In the genomic region with DNA sequence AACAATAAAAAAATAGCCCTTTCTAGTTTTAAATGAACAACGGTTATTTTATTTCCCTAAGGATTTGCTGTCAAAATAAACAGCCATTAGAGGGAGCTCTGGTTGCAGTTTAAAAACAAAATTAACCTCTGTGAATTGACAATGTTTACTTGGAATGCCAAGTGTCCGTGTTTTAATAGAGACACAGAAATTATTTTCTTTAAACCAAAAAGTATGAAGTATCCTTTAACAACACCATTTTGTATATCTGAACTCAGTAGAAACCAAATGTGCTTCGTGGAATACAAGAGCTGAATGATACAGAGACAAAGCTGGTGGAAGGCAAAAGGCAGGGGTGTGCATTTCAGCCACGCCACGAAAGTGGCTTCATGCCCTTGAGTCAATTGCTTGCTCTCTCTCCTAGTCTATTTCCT, we compare ENCODE assay signal across 9 cellular contexts.
DNase-seq lines count a peak whose midpoint lies in the region; ATAC-seq and TF ChIP-seq lines count a peak whose summit lies in the region.
"Had no signal": no experiment of that assay in that cellular context is flagged by ENCODE, and none has a peak within 500 bp of the region (broad histone marks: within the 10 kb centered on the region; RNA-seq: fewer than 3 reads in every experiment).

No MANE protein-coding gene starts in this region.

- no peak overlapping the region for H3K9ac ChIP-seq in SK-N-SH

- TF ChIP-seq CTCF in A673 (conservative IDR thresholded peaks at IDR 0.05; ENCODE audit: low read depth, low read length) (peak; percentile 51), GM23338 (conservative IDR thresholded peaks at IDR 0.05; ENCODE audit: low read depth in 2 of 2) (peak; percentile 61 to 96), SK-N-SH (IDR thresholded peaks at IDR 0.05) (peak; percentile 71), hepatocyte (IDR thresholded peaks at IDR 0.05; ENCODE audit: poor library complexity) (peak; percentile 81)

- TF ChIP-seq EP300 in SK-N-SH (IDR thresholded peaks at IDR 0.05; ENCODE audit: borderline replicate concordance in 1 of 2, low read depth in 1 of 2, low read length in 1 of 2), result no peak

- H3K27ac Mint-ChIP-seq in GM23338 (no peak overlapping the region), T-helper 17 cell (no peak overlapping the region)
- H3K27ac Mint-ChIP-seq in activated CD4-positive, alpha-beta T cell treated with anti-CD3 and anti-CD28 coated beads, Interleukin-2, amount 10 ng/mL, durations not matched to agents 7 days and 5 days, result no peak overlapping the region
- H3K27ac Mint-ChIP-seq: stimulated activated naive CD8-positive, alpha-beta T cell treated with anti-CD3 and anti-CD28 coated beads, Interleukin-15, Interleukin-2, amounts not matched to agents 100 ng/mL and 50 ng/mL, for 24 hours had no signal

- POLR2A ChIA-PET in A673 (lab: Charles Lee; ENCODE audit: low non-redundant PET), result no interaction called here
- POLR2A ChIA-PET in SK-N-SH (lab: Yijun Ruan, JAX), result no interaction called here
- POLR2A ChIA-PET in activated CD4-positive, alpha-beta T cell treated with anti-CD3 and anti-CD28 coated beads, Interleukin-2, amount 10 ng/mL, durations not matched to agents 7 days and 5 days (lab: Charles Lee), result no interaction called here

- H3K79me2 ChIP-seq in GM23338 (replicated peaks; ENCODE audit: insufficient read depth) (no peaks in the 10 kb centered on the region), SK-N-SH (ENCODE audit: insufficient read depth) (no peaks in the 10 kb centered on the region), hepatocyte (no peaks in the 10 kb centered on the region)

- peak; percentile 31; the same call in 1 of the 3 replicates for ATAC-seq in GM23338
- ATAC-seq in T-helper 17 cell, result no peak

- peak; percentile 71 for TF ChIP-seq RAD21 in SK-N-SH (IDR thresholded peaks at IDR 0.05; ENCODE audit: low read length)

- H2AFZ ChIP-seq in GM23338 (no peak overlapping the region), SK-N-SH (ENCODE audit: low read depth) (no peak overlapping the region), hepatocyte (peak overlapping the region; percentile 5)

- DNase-seq in A673 (ENCODE audit: low spot score), result peak; percentile 19
- peak; percentile 68 for DNase-seq in GM23338 (ENCODE audit: low spot score)
- DNase-seq in SK-N-SH, result peak; percentile 6
- DNase-seq in hepatocyte (ENCODE audit: low spot score), result peak; percentile 24
- no peak for DNase-seq in T1000 (lab: John Stamatoyannopoulos, UW)
- DNase-seq in COLO668 (lab: John Stamatoyannopoulos, UW; ENCODE audit: unreplicated experiment), result no peak
- no peak for DNase-seq in T-helper 17 cell
- DNase-seq in activated CD4-positive, alpha-beta T cell treated with anti-CD3 and anti-CD28 coated beads, Interleukin-2, amount 10 ng/mL, durations not matched to agents 7 days and 5 days, result no peak

- H3K4me1 ChIP-seq in A673 (ENCODE audit: insufficient read depth, low read length, poor library complexity, severe bottlenecking) (no peaks in the 10 kb centered on the region), GM23338 (ENCODE audit: insufficient read depth) (peaks cover 14% of the 10 kb centered on the region), SK-N-SH (ENCODE audit: control insufficient read depth in 1 of 2, insufficient read depth in 2 of 2, low read depth in 1 of 2, low read length in 1 of 2) (no peaks in the 10 kb centered on the region; a peak in 1 of 4 replicates), hepatocyte (ENCODE audit: insufficient read depth) (no peaks in the 10 kb centered on the region)

- no peaks in the 10 kb centered on the region for H3F3A ChIP-seq in GM23338 (replicated peaks; ENCODE audit: low read depth)
- no peaks in the 10 kb centered on the region for H3F3A ChIP-seq in SK-N-SH (replicated peaks; ENCODE audit: insufficient read depth)

- H3K4me3 Mint-ChIP-seq in GM23338 (no peak overlapping the region), T-helper 17 cell (no peak overlapping the region)
- no peak overlapping the region for H3K4me3 Mint-ChIP-seq in activated CD4-positive, alpha-beta T cell treated with anti-CD3 and anti-CD28 coated beads, Interleukin-2, amount 10 ng/mL, durations not matched to agents 7 days and 5 days
- H3K4me3 Mint-ChIP-seq: stimulated activated naive CD8-positive, alpha-beta T cell treated with anti-CD3 and anti-CD28 coated beads, Interleukin-15, Interleukin-2, amounts not matched to agents 100 ng/mL and 50 ng/mL, for 24 hours had no signal

- H3K9me3 Mint-ChIP-seq in GM23338, result no peaks in the 10 kb centered on the region; the same call in 2 of the 3 replicates
- no peaks in the 10 kb centered on the region for H3K9me3 Mint-ChIP-seq in activated CD4-positive, alpha-beta T cell treated with anti-CD3 and anti-CD28 coated beads, Interleukin-2, amount 10 ng/mL, durations not matched to agents 7 days and 5 days
- H3K9me3 Mint-ChIP-seq: stimulated activated naive CD8-positive, alpha-beta T cell treated with anti-CD3 and anti-CD28 coated beads, Interleukin-15, Interleukin-2, amounts not matched to agents 100 ng/mL and 50 ng/mL, for 24 hours had no signal

- no peaks in the 10 kb centered on the region for H3K27me3 ChIP-seq in A673 (replicated peaks; ENCODE audit: insufficient read depth, low read depth, low read length, poor library complexity)
- no peaks in the 10 kb centered on the region for H3K27me3 ChIP-seq in GM23338 (ENCODE audit: insufficient read depth)
- no peaks in the 10 kb centered on the region for H3K27me3 ChIP-seq in SK-N-SH (ENCODE audit: insufficient read depth)
- no peaks in the 10 kb centered on the region for H3K27me3 ChIP-seq in hepatocyte

- no peak overlapping the region for H3K4me3 ChIP-seq in A673 (ENCODE audit: low read depth, low read length, poor library complexity, severe bottlenecking)
- H3K4me3 ChIP-seq in GM23338, result no peak overlapping the region
- H3K4me3 ChIP-seq in SK-N-SH (ENCODE audit: low read depth in 2 of 2, low read length in 1 of 2), result peak overlapping the region in 1 of 2 experiments; percentile 16; a peak in 1 of 4 replicates
- H3K4me3 ChIP-seq in hepatocyte, result no peak overlapping the region

- peaks cover 2% of the 10 kb centered on the region for H3K27me3 Mint-ChIP-seq in GM23338 (ENCODE audit: insufficient read depth, low read depth, poor library complexity)
- peaks cover 15% of the 10 kb centered on the region for H3K27me3 Mint-ChIP-seq in T-helper 17 cell
- peaks cover 7% of the 10 kb centered on the region for H3K27me3 Mint-ChIP-seq in activated CD4-positive, alpha-beta T cell treated with anti-CD3 and anti-CD28 coated beads, Interleukin-2, amount 10 ng/mL, durations not matched to agents 7 days and 5 days

- CTCF ChIA-PET in A673 (lab: Charles Lee) (no interaction called here), SK-N-SH (lab: Yijun Ruan, JAX) (interaction anchor here (0.6 to 5.6 kb wide), 25 partner anchors 9 to 754 kb away, joined by 3 to 49 read pairs (median 3); no protein-coding TSS in a partner anchor)
- CTCF ChIA-PET in activated CD4-positive, alpha-beta T cell treated with anti-CD3 and anti-CD28 coated beads, Interleukin-2, amount 10 ng/mL, durations not matched to agents 7 days and 5 days (lab: Charles Lee), result no interaction called here

- H3K9me2 ChIP-seq in GM23338 (ENCODE audit: insufficient read depth), result no peaks in the 10 kb centered on the region
- H3K9me2 ChIP-seq in SK-N-SH, result no peaks in the 10 kb centered on the region
- H3K9me2 ChIP-seq in hepatocyte (replicated peaks; ENCODE audit: insufficient read depth), result no peaks in the 10 kb centered on the region

- WGBS in SK-N-SH (ENCODE audit: low lambda C conversion rate), result 39% methylated on average over 5 of the region's 5 CpGs
- 40% methylated on average over 5 of the region's 5 CpGs for WGBS in hepatocyte (ENCODE audit: low lambda C conversion rate, missing lambda C conversion rate)

- H3K4me2 ChIP-seq in GM23338 (no peak overlapping the region), SK-N-SH (no peak overlapping the region), hepatocyte (peak overlapping the region; percentile 62)

- no peaks in the 10 kb centered on the region for H4K20me1 ChIP-seq in GM23338 (replicated peaks; ENCODE audit: insufficient read depth)
- H4K20me1 ChIP-seq in SK-N-SH (ENCODE audit: insufficient read depth), result no peaks in the 10 kb centered on the region
- H4K20me1 ChIP-seq in hepatocyte (ENCODE audit: insufficient read depth, poor library complexity, severe bottlenecking), result no peaks in the 10 kb centered on the region

- H3K4me1 Mint-ChIP-seq in GM23338 (peaks cover 15% of the 10 kb centered on the region), T-helper 17 cell (peaks cover 3% of the 10 kb centered on the region)
- peaks cover 6% of the 10 kb centered on the region for H3K4me1 Mint-ChIP-seq in activated CD4-positive, alpha-beta T cell treated with anti-CD3 and anti-CD28 coated beads, Interleukin-2, amount 10 ng/mL, durations not matched to agents 7 days and 5 days

- H3K9me3 ChIP-seq in A673 (ENCODE audit: low read depth, low read length, poor library complexity, severe bottlenecking), result no peaks in the 10 kb centered on the region
- H3K9me3 ChIP-seq in SK-N-SH, result no peaks in the 10 kb centered on the region
- H3K9me3 ChIP-seq in hepatocyte (ENCODE audit: low read depth), result no peaks in the 10 kb centered on the region
- H3K9me3 ChIP-seq in T-helper 17 cell (ENCODE audit: control insufficient read depth, low read length, poor library complexity, severe bottlenecking), result no peaks in the 10 kb centered on the region

- no peaks in the 10 kb centered on the region for H3K36me3 Mint-ChIP-seq in GM23338 (ENCODE audit: low read depth)
- peaks cover 2% of the 10 kb centered on the region for H3K36me3 Mint-ChIP-seq in T-helper 17 cell (ENCODE audit: low read depth)
- H3K36me3 Mint-ChIP-seq in activated CD4-positive, alpha-beta T cell treated with anti-CD3 and anti-CD28 coated beads, Interleukin-2, amount 10 ng/mL, durations not matched to agents 7 days and 5 days (ENCODE audit: low read depth), result no peaks in the 10 kb centered on the region

- H3K27ac ChIP-seq in A673 (ENCODE audit: low read depth, low read length, poor library complexity, severe bottlenecking) (no peak overlapping the region), GM23338 (ENCODE audit: low read depth) (no peak overlapping the region), SK-N-SH (ENCODE audit: low read depth in 2 of 2, low read length in 1 of 2) (no peak overlapping the region), hepatocyte (no peak overlapping the region)

- BruUV-seq in A673 (replicated peaks; lab: Mats Ljungman, UMichigan), result no TSS peak

- H3K36me3 ChIP-seq in A673 (ENCODE audit: insufficient read depth, low read length, poor library complexity, severe bottlenecking), result no peaks in the 10 kb centered on the region
- H3K36me3 ChIP-seq in GM23338 (ENCODE audit: insufficient read depth), result no peaks in the 10 kb centered on the region
- no peaks in the 10 kb centered on the region for H3K36me3 ChIP-seq in SK-N-SH (replicated peaks in 1 of 2; ENCODE audit: control insufficient read depth in 1 of 2, insufficient read depth in 2 of 2, low read length in 1 of 2)
- no peaks in the 10 kb centered on the region for H3K36me3 ChIP-seq in hepatocyte (replicated peaks; ENCODE audit: insufficient read depth, low read depth)

- intact Hi-C loops in A673 (cut with micrococcal nuclease; ENCODE audit: unreplicated experiment), result loop anchor here (5.0 to 10.0 kb wide), 2 partner anchors 453 to 635 kb away; no protein-coding TSS in a partner anchor

TF ChIP-seq in GM23338, 12 proteins besides CTCF, POLR2A, EP300 and RAD21 (continues in another document):
- TF ChIP-seq CREB1 (CRISPR knock-in tag; IDR thresholded peaks at IDR 0.05; ENCODE audit: low read depth), result no peak

TF ChIP-seq in SK-N-SH, 30 proteins besides CTCF, POLR2A, EP300 and RAD21 (continues in another document):
- TF ChIP-seq FOSL2 (IDR thresholded peaks at IDR 0.05; ENCODE audit: borderline replicate concordance, low read depth), result no peak

Comparison
In these comparisons a context has a peak if more than half of its experiments do, and no peak if none do; other contexts are left out.
1. DNase-seq: peak in A673 (single experiment), GM23338 (single experiment), SK-N-SH (single experiment) and hepatocyte (single experiment); none in T1000 (single experiment), COLO668 (single experiment), T-helper 17 cell (0 of 3) and activated CD4-positive, alpha-beta T cell treated with anti-CD3 and anti-CD28 coated beads, Interleukin-2, amount 10 ng/mL, durations not matched to agents 7 days and 5 days (single experiment).
2. Peak in every context shown above with its lines, with median percentiles within 50 percentile points of each other: CTCF ChIP-seq.